Comparison of ENCODE assay signal across 18 cellular contexts in genomic region chr13:39910833-39911232, GRCh38.
A peak's percentile ranks its signal among the peaks of the same experiment; 100 is the strongest.
DNase-seq lines count a peak whose midpoint lies in the region; ATAC-seq, FAIRE-seq and TF ChIP-seq lines count a peak whose summit lies in the region.
"Had no signal": no experiment of that assay in that cellular context is flagged by ENCODE, and none has a peak within 500 bp of the region (broad histone marks: within the 10 kb centered on the region; RNA-seq: fewer than 3 reads in every experiment).

No MANE protein-coding gene starts in this region.

- no peak overlapping the region for H3K4me3 Mint-ChIP-seq in stimulated activated naive CD8-positive, alpha-beta T cell treated with anti-CD3 and anti-CD28 coated beads, Interleukin-15, amount 100 ng/mL, for 72 hours
- H3K4me3 Mint-ChIP-seq: brain; CD4-positive, alpha-beta memory T cell; GM23338; IgD-negative memory B cell; neural progenitor cell had no signal

- peak; percentile 71 for ATAC-seq in stimulated activated naive CD8-positive, alpha-beta T cell treated with anti-CD3 and anti-CD28 coated beads, Interleukin-15, amount 100 ng/mL, for 72 hours
- ATAC-seq in pancreas = no peak
- ATAC-seq: GM23338 had no signal

- H3K4me3 ChIP-seq in adipocyte (ENCODE audit: low read length) (no peak overlapping the region), fibroblast of the aortic adventitia (ENCODE audit: low read depth, low read length) (no peak overlapping the region), pancreas (no peak overlapping the region), adrenal gland (no peak overlapping the region)
- H3K4me3 ChIP-seq: coronary artery, GM23338, neural progenitor cell had no signal

- peaks cover 8% of the 10 kb centered on the region for H3K27me3 Mint-ChIP-seq in stimulated activated naive CD8-positive, alpha-beta T cell treated with anti-CD3 and anti-CD28 coated beads, Interleukin-15, amount 100 ng/mL, for 72 hours
- H3K27me3 Mint-ChIP-seq: brain had no signal

- TF ChIP-seq CTCF in fibroblast of the aortic adventitia (IDR thresholded peaks at IDR 0.05; ENCODE audit: insufficient read depth, low read length) (no peak), pancreas (IDR thresholded peaks at IDR 0.05) (no peak), adrenal gland (IDR thresholded peaks at IDR 0.05) (no peak)

- no peak overlapping the region for H3K27ac ChIP-seq in pancreas
- H3K27ac ChIP-seq in adrenal gland = no peak overlapping the region
- H3K27ac ChIP-seq: coronary artery, neural progenitor cell had no signal

- H3K9me3 ChIP-seq in adipocyte (ENCODE audit: control insufficient read depth, low read length) (no peaks in the 10 kb centered on the region), pancreas (no peaks in the 10 kb centered on the region), adrenal gland (replicated peaks in 1 of 3) (no peaks in the 10 kb centered on the region)

- no peaks in the 10 kb centered on the region for H3K9me3 Mint-ChIP-seq in stimulated activated naive CD8-positive, alpha-beta T cell treated with anti-CD3 and anti-CD28 coated beads, Interleukin-15, amount 100 ng/mL, for 72 hours
- H3K9me3 Mint-ChIP-seq: GM23338, IgD-negative memory B cell, neural progenitor cell had no signal

- H3K4me1 ChIP-seq in adipocyte (ENCODE audit: control insufficient read depth, insufficient read depth, low read length) = peaks cover 51% of the 10 kb centered on the region
- H3K4me1 ChIP-seq in pancreas = no peaks in the 10 kb centered on the region
- H3K4me1 ChIP-seq in adrenal gland (replicated peaks in 1 of 2) = no peaks in the 10 kb centered on the region

- intact Hi-C loops in pancreas (cut with DNase I) (no loop called here), adrenal gland (cut with DNase I) (no loop called here)

- H3K36me3 ChIP-seq in adipocyte (ENCODE audit: control insufficient read depth, insufficient read depth, low read length, severe bottlenecking) (no peaks in the 10 kb centered on the region), pancreas (no peaks in the 10 kb centered on the region), adrenal gland (replicated peaks in 1 of 2) (no peaks in the 10 kb centered on the region)
- H3K36me3 ChIP-seq: neural progenitor cell had no signal

- peak; percentile 6 for DNase-seq in stimulated activated CD4-positive, alpha-beta T cell treated with anti-CD3 and anti-CD28 coated beads, Interleukin-15, amount 100 ng/mL, for 24 hours
- no peak for DNase-seq in stimulated activated CD4-positive, alpha-beta T cell treated with anti-CD3 and anti-CD28 coated beads, Interleukin-2, amount 100 ng/mL, for 24 hours
- DNase-seq in adipocyte (ENCODE audit: low read depth) (peak; percentile 44), fibroblast of the aortic adventitia (ENCODE audit: low read depth) (peak; percentile 94), pancreas (no peak), adrenal gland (no peak), OCI-M2 (lab: John Stamatoyannopoulos, UW; ENCODE audit: unreplicated experiment) (no peak)
- no peak for DNase-seq in stimulated activated naive CD8-positive, alpha-beta T cell treated with anti-CD3 and anti-CD28 coated beads, Interleukin-15, amount 100 ng/mL, for 72 hours
- DNase-seq: activated CD4-positive, alpha-beta T cell treated with anti-CD3 and anti-CD28 coated beads for 48 hours; activated naive CD4-positive, alpha-beta T cell; CD4-positive, alpha-beta memory T cell; NCI-H187 treated with DMSO at 0.1 percent for 48 hours; RPMI8226 had no signal

- no peak for TF ChIP-seq POLR2A in adrenal gland (IDR thresholded peaks at IDR 0.05)

- no peak for FAIRE-seq in pancreas (lab: Jason Lieb, UNC)

- H3K9ac ChIP-seq in adipocyte (ENCODE audit: low read length) = peak overlapping the region; percentile 16
- H3K9ac ChIP-seq: neural progenitor cell had no signal

- no peak overlapping the region for H3K27ac Mint-ChIP-seq in stimulated activated naive CD8-positive, alpha-beta T cell treated with anti-CD3 and anti-CD28 coated beads, Interleukin-15, amount 100 ng/mL, for 72 hours
- H3K27ac Mint-ChIP-seq: brain; CD4-positive, alpha-beta memory T cell; GM23338; IgD-negative memory B cell; neural progenitor cell had no signal

- peaks cover 12% of the 10 kb centered on the region for H3K4me1 Mint-ChIP-seq in stimulated activated naive CD8-positive, alpha-beta T cell treated with anti-CD3 and anti-CD28 coated beads, Interleukin-15, amount 100 ng/mL, for 72 hours
- H3K4me1 Mint-ChIP-seq: CD4-positive, alpha-beta memory T cell; GM23338; neural progenitor cell had no signal

- no peaks in the 10 kb centered on the region for H3K27me3 ChIP-seq in adipocyte (replicated peaks; ENCODE audit: control insufficient read depth, insufficient read depth, low read length)
- no peaks in the 10 kb centered on the region for H3K27me3 ChIP-seq in pancreas
- H3K27me3 ChIP-seq in adrenal gland = no peaks in the 10 kb centered on the region
- H3K27me3 ChIP-seq: neural progenitor cell had no signal

Comparison
In these comparisons a context has a peak if more than half of its experiments do, and no peak if none do; other contexts are left out.
1. DNase-seq: peak in stimulated activated CD4-positive, alpha-beta T cell treated with anti-CD3 and anti-CD28 coated beads, Interleukin-15, amount 100 ng/mL, for 24 hours (single experiment), adipocyte (single experiment) and fibroblast of the aortic adventitia (single experiment); none in stimulated activated CD4-positive, alpha-beta T cell treated with anti-CD3 and anti-CD28 coated beads, Interleukin-2, amount 100 ng/mL, for 24 hours (0 of 2), stimulated activated naive CD8-positive, alpha-beta T cell treated with anti-CD3 and anti-CD28 coated beads, Interleukin-15, amount 100 ng/mL, for 72 hours (0 of 2), pancreas (0 of 6), adrenal gland (0 of 7) and OCI-M2 (single experiment).